ENCODE assay signal across 13 cellular contexts in the genomic region with DNA sequence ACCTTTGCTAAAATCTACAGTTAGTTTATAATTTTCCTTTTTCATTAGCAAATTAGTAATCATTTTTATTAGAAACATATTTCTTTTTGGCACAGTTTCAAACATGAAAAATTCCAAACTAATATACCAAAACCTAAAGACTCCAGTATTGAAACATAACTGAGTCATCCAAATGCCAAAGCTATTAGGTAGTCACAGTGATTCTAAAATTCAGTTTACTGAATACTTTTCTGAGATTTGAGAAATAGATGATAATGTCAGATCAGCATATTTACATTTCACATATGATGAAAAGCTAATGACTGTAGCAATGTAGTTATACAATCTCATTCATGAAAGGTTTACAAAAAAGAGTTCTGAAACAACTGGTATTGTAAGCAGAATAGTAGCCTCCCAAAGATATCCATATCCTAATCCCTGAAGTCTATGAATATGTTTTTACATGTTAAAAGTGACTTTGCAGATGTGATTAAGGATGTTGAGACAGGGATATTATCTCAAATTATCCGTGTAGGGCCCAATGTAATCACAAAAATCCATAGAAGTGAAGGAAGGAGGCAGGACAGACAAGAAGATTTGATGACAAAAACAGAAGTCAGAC.
DNase-seq lines count a peak whose midpoint lies in the region; ATAC-seq and TF ChIP-seq lines count a peak whose summit lies in the region.
"Had no signal": no experiment of that assay in that cellular context is flagged by ENCODE, and none has a peak within 500 bp of the region (broad histone marks: within the 10 kb centered on the region; RNA-seq: fewer than 3 reads in every experiment).

No MANE protein-coding gene starts in this region.

- H3K9me3 ChIP-seq in adrenal gland (replicated peaks in 1 of 3), result no peaks in the 10 kb centered on the region
- H3K9me3 ChIP-seq: testis had no signal

- TF ChIP-seq CTCF in choroid plexus epithelial cell (conservative IDR thresholded peaks at IDR 0.05; ENCODE audit: low read depth, low read length), result no peak
- TF ChIP-seq CTCF in adrenal gland (IDR thresholded peaks at IDR 0.05), result no peak

- H3K27me3 ChIP-seq in adrenal gland, result no peaks in the 10 kb centered on the region
- H3K27me3 ChIP-seq: testis had no signal

- H3K4me3 ChIP-seq in choroid plexus epithelial cell (ENCODE audit: low read depth, low read length), result no peak overlapping the region
- H3K4me3 ChIP-seq in adrenal gland, result no peak overlapping the region
- H3K4me3 ChIP-seq: testis had no signal

- no peak for TF ChIP-seq POLR2A in adrenal gland (IDR thresholded peaks at IDR 0.05)

- no peak for ATAC-seq in HG02885 (IDR thresholded peaks at IDR 0.05; ENCODE audit: poor library complexity, unreplicated experiment)
- ATAC-seq: activated CD8-positive, alpha-beta T cell treated with anti-CD3 and anti-CD28 coated beads, Interleukin-2, amount 10 ng/mL, durations not matched to agents 7 days and 5 days had no signal

- H3K36me3 ChIP-seq in adrenal gland (replicated peaks in 1 of 2), result no peaks in the 10 kb centered on the region

- intact Hi-C loops in adrenal gland (cut with DNase I), result no loop called here

- H3K4me1 ChIP-seq in adrenal gland (replicated peaks in 1 of 2), result no peaks in the 10 kb centered on the region
- H3K4me1 ChIP-seq: testis had no signal

- 57 to 70% (median 61%) methylated on average over 1 of the region's 1 CpG for WGBS in adrenal gland, 4 donors

- no peak overlapping the region for H3K27ac ChIP-seq in adrenal gland
- H3K27ac ChIP-seq: testis had no signal

- peak; percentile 3 for DNase-seq in AG08396 (ENCODE audit: low spot score)
- peak; percentile 53 for DNase-seq in NCI-H226
- DNase-seq in choroid plexus epithelial cell (ENCODE audit: low read depth), result peak; percentile 69
- peak; percentile 64 for DNase-seq in kidney tubule cell (ENCODE audit: low spot score)
- no peak for DNase-seq in stimulated activated CD4-positive, alpha-beta T cell treated with anti-CD3 and anti-CD28 coated beads, Interleukin-4, amount 100 ng/mL, for 4 hours
- DNase-seq in activated gamma-delta T cell treated with Interleukin-2 at 50 U/mL for 16 hours, result no peak
- DNase-seq in adrenal gland, result no peak
- DNase-seq: activated CD8-positive, alpha-beta T cell treated with anti-CD3 and anti-CD28 coated beads, Interleukin-2, amount 10 ng/mL, durations not matched to agents 7 days and 5 days; DMS79; nucleus accumbens; stimulated activated CD4-positive, alpha-beta T cell treated with anti-CD3 and anti-CD28 coated beads, Interleukin-12 subunit alpha, Interleukin-12 subunit beta, amount 100 ng/mL, for 4 hours; testis had no signal

Comparison
In these comparisons a context has a peak if more than half of its experiments do, and no peak if none do; other contexts are left out.
1. DNase-seq: peak in AG08396 (single experiment), NCI-H226 (single experiment), choroid plexus epithelial cell (single experiment) and kidney tubule cell (single experiment); none in stimulated activated CD4-positive, alpha-beta T cell treated with anti-CD3 and anti-CD28 coated beads, Interleukin-4, amount 100 ng/mL, for 4 hours (0 of 2), activated gamma-delta T cell treated with Interleukin-2 at 50 U/mL for 16 hours (single experiment) and adrenal gland (0 of 7).